8 cellular contexts compared by ENCODE assay signal in the genomic region with DNA sequence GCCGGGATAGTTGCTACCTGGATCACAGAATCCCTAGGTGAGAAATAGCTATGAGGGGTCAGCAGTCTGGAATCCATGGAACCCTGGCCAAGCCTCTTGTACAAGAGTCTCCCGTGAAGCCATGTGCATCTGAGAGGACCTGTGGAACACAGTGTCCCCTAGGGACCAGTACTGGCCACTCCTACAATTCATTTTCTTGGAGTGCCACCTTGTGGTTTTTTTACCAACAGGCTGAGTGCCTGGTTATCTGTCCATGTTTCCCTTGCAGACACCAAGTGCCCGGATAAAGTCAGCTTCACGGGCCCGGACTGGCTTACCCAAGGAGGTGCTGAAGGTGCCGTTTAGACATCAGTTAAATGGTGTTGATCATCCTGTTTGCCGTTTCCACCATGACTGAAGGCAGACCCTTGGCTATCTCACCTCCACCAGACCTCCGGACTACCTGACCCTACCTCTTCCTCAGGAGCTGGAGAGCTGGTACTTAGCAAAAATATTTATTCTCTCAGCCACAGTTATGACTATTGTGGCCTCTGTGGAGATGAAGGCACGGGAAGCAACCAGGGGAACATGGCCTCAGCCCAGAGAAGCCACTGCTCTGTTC.
DNase-seq lines count a peak whose midpoint lies in the region; FAIRE-seq and TF ChIP-seq lines count a peak whose summit lies in the region.

No MANE protein-coding gene starts in this region.

- peaks cover 3% of the 10 kb centered on the region for H3K4me1 Mint-ChIP-seq in activated naive CD8-positive, alpha-beta T cell (ENCODE audit: low read depth)
- no peaks in the 10 kb centered on the region for H3K4me1 Mint-ChIP-seq in activated naive CD8-positive, alpha-beta T cell treated with anti-CD3 and anti-CD28 coated beads for 36 hours

- no peaks in the 10 kb centered on the region for H3K9me3 ChIP-seq in parathyroid adenoma (ENCODE audit: control insufficient read depth, low read length)

- H3K4me2 ChIP-seq in parathyroid adenoma (ENCODE audit: low read length) = no peak overlapping the region

- no peak overlapping the region for H2AFZ ChIP-seq in parathyroid adenoma

- no peaks in the 10 kb centered on the region for H3K9me3 Mint-ChIP-seq in activated naive CD8-positive, alpha-beta T cell (ENCODE audit: low read depth)
- H3K9me3 Mint-ChIP-seq in activated naive CD8-positive, alpha-beta T cell treated with anti-CD3 and anti-CD28 coated beads for 36 hours = no peaks in the 10 kb centered on the region

- H3K4me1 ChIP-seq in parathyroid adenoma = no peaks in the 10 kb centered on the region

- H3K36me3 Mint-ChIP-seq in activated naive CD8-positive, alpha-beta T cell = peaks cover 2% of the 10 kb centered on the region
- peaks cover 8% of the 10 kb centered on the region for H3K36me3 Mint-ChIP-seq in activated naive CD8-positive, alpha-beta T cell treated with anti-CD3 and anti-CD28 coated beads for 36 hours

- no peak overlapping the region for H3K4me3 Mint-ChIP-seq in activated naive CD8-positive, alpha-beta T cell
- no peak overlapping the region for H3K4me3 Mint-ChIP-seq in activated naive CD8-positive, alpha-beta T cell treated with anti-CD3 and anti-CD28 coated beads for 36 hours

- H3K27me3 ChIP-seq in parathyroid adenoma (ENCODE audit: control insufficient read depth, insufficient read depth, low read length) = no peaks in the 10 kb centered on the region

- H3K27ac ChIP-seq in parathyroid adenoma = no peak overlapping the region

- H3K9ac ChIP-seq in parathyroid adenoma = no peak overlapping the region

- DNase-seq in activated naive CD8-positive, alpha-beta T cell treated with anti-CD3 and anti-CD28 coated beads for 36 hours = no peak
- peak; percentile 28 for DNase-seq in NCI-H146 (lab: John Stamatoyannopoulos, UW)
- peak; percentile 24 for DNase-seq in UCSD-AML1 (lab: John Stamatoyannopoulos, UW; ENCODE audit: unreplicated experiment)
- peak; percentile 20 for DNase-seq in germinal center (ENCODE audit: low spot score)
- DNase-seq in GM19239 (ENCODE audit: insufficient read length, low spot score) = no peak
- DNase-seq in NK-92 (lab: John Stamatoyannopoulos, UW; ENCODE audit: unreplicated experiment) = no peak

- no peaks in the 10 kb centered on the region for H3K27me3 Mint-ChIP-seq in activated naive CD8-positive, alpha-beta T cell
- H3K27me3 Mint-ChIP-seq in activated naive CD8-positive, alpha-beta T cell treated with anti-CD3 and anti-CD28 coated beads for 36 hours = no peaks in the 10 kb centered on the region

- H3K27ac Mint-ChIP-seq in activated naive CD8-positive, alpha-beta T cell = peak overlapping the region; percentile 68
- no peak overlapping the region for H3K27ac Mint-ChIP-seq in activated naive CD8-positive, alpha-beta T cell treated with anti-CD3 and anti-CD28 coated beads for 36 hours

- no peaks in the 10 kb centered on the region for H3K79me2 ChIP-seq in parathyroid adenoma

- H3K36me3 ChIP-seq in parathyroid adenoma (ENCODE audit: control insufficient read depth, insufficient read depth, low read length) = no peaks in the 10 kb centered on the region

- FAIRE-seq in GM19239 (lab: Jason Lieb, UNC) = no peak

- H3K4me3 ChIP-seq in parathyroid adenoma (ENCODE audit: low read depth, low read length) = no peak overlapping the region

- peak; percentile 59 for TF ChIP-seq CTCF in parathyroid adenoma (IDR thresholded peaks at IDR 0.05)

Comparison
In these comparisons a context has a peak if more than half of its experiments do, and no peak if none do; other contexts are left out.
1. DNase-seq: peak in NCI-H146 (single experiment), UCSD-AML1 (single experiment) and germinal center (single experiment); none in activated naive CD8-positive, alpha-beta T cell treated with anti-CD3 and anti-CD28 coated beads for 36 hours (single experiment), GM19239 (single experiment) and NK-92 (single experiment).